In genomic region chr11:119056397-119056999, GRCh38 we compare ENCODE assay signal across 8 cellular contexts. TPM values are rescaled to one million over a fixed set of nuclear protein-coding genes. Genes with fewer than 3 reads are reported as not detected.
DNase-seq lines count a peak whose midpoint lies in the region; ATAC-seq and TF ChIP-seq lines count a peak whose summit lies in the region.

No MANE protein-coding gene starts in this region.

- H3K36me3 ChIP-seq in A673 (ENCODE audit: insufficient read depth, low read length, poor library complexity, severe bottlenecking), result peaks cover 44% of the 10 kb centered on the region
- peaks cover 17% of the 10 kb centered on the region for H3K36me3 ChIP-seq in colonic mucosa

- H3K9me3 ChIP-seq in A673 (ENCODE audit: low read depth, low read length, poor library complexity, severe bottlenecking) (no peaks in the 10 kb centered on the region), colonic mucosa (no peaks in the 10 kb centered on the region)

- TF ChIP-seq CTCF in A673 (conservative IDR thresholded peaks at IDR 0.05; ENCODE audit: low read depth, low read length), result no peak; the same call in 1 of the 2 replicates
- no peak for TF ChIP-seq CTCF in HL-60 (IDR thresholded peaks at IDR 0.05; ENCODE audit: insufficient read depth, low read length)
- TF ChIP-seq CTCF in activated B cell treated with CpG ODN at 0.5 μM for 24 hours (IDR thresholded peaks at IDR 0.05), result no peak
- no peak for TF ChIP-seq CTCF in colonic mucosa (IDR thresholded peaks at IDR 0.05)

- intact Hi-C loops in A673 (cut with micrococcal nuclease; ENCODE audit: unreplicated experiment), result loop anchor here (2.0 kb wide), 1 partner anchor 140 kb away; no protein-coding TSS in a partner anchor
- intact Hi-C loops in activated B cell treated with CpG ODN at 0.5 μM for 24 hours (cut with micrococcal nuclease), result loop anchor here (2.0 to 10.0 kb wide), 3 partner anchors 62 to 264 kb away; partner anchors contain the start of genes CENATAC and DDX6
- intact Hi-C loops in colonic mucosa (cut with DNase I), result no loop called here

- H3K4me3 Mint-ChIP-seq in activated B cell treated with CpG ODN at 0.5 μM for 24 hours (peak overlapping the region; percentile 96), memory B cell (peak overlapping the region; percentile 93)

- CTCF ChIA-PET in A673 (lab: Charles Lee) (interaction anchor here (0.8 kb wide), 1 partner anchor 9 kb away, joined by 3 read pairs; no protein-coding TSS in a partner anchor), activated B cell treated with CpG ODN at 0.5 μM for 24 hours (lab: Charles Lee) (interaction anchor here (0.7 to 2.1 kb wide), 3 partner anchors 11 to 46 kb away, joined by 3 to 9 read pairs (median 4); partner anchors contain the start of genes HMBS and VPS11)

- H3K4me1 ChIP-seq in A673 (ENCODE audit: insufficient read depth, low read length, poor library complexity, severe bottlenecking) (peaks cover 13% of the 10 kb centered on the region), colonic mucosa (no peaks in the 10 kb centered on the region)

- H3K27me3 Mint-ChIP-seq in activated B cell treated with CpG ODN at 0.5 μM for 24 hours (no peaks in the 10 kb centered on the region), memory B cell (no peaks in the 10 kb centered on the region)

- peak; percentile 13 for ATAC-seq in GM19324 (IDR thresholded peaks at IDR 0.05; ENCODE audit: low FRiP score, unreplicated experiment)
- peak; percentile 0 for ATAC-seq in activated B cell treated with CpG ODN at 0.5 μM for 24 hours (ENCODE audit: low read depth)
- peak; percentile 27 for ATAC-seq in memory B cell (ENCODE audit: low read depth)

- DNase-seq in A673 (ENCODE audit: low spot score) (peak; percentile 46), HL-60 (ENCODE audit: low read depth in 1 of 2, low spot score in 1 of 2) (peak in 1 of 2 experiments; percentile 14), activated B cell treated with CpG ODN at 0.5 μM for 24 hours (no peak), colonic mucosa (peak; percentile 56), memory B cell (ENCODE audit: low spot score in 2 of 2) (peak; percentile 41 to 53), pons (ENCODE audit: low spot score) (no peak)
- peak; percentile 11 to 59 (median 36) for DNase-seq in stimulated activated naive CD4-positive, alpha-beta T cell (lab: John Stamatoyannopoulos, UW)

- POLR2A ChIA-PET in A673 (lab: Charles Lee; ENCODE audit: low non-redundant PET) (interaction anchor here (0.5 to 0.7 kb wide), 3 partner anchors 11 to 341 kb away, joined by 4 to 5 read pairs (median 4); partner anchors contain the start of gene VPS11), activated B cell treated with CpG ODN at 0.5 μM for 24 hours (lab: Charles Lee) (interaction anchor here (0.7 to 4.7 kb wide), 15 partner anchors 11 to 265 kb away, joined by 3 to 62 read pairs (median 7); partner anchors contain the start of genes C2CD2L, CBL, CENATAC and DPAGT1)

- H3K9ac ChIP-seq in colonic mucosa (ENCODE audit: low read depth in 2 of 2, low read length in 2 of 2), result peak overlapping the region; percentile 61 to 76

- H3K9me3 Mint-ChIP-seq in activated B cell treated with CpG ODN at 0.5 μM for 24 hours (no peaks in the 10 kb centered on the region), memory B cell (no peaks in the 10 kb centered on the region)

- H3K4me1 Mint-ChIP-seq in activated B cell treated with CpG ODN at 0.5 μM for 24 hours (peaks cover 47% of the 10 kb centered on the region), memory B cell (peaks cover 25% of the 10 kb centered on the region)

- no TSS peak for BruUV-seq in A673 (replicated peaks; lab: Mats Ljungman, UMichigan)

- H3K27me3 ChIP-seq in A673 (replicated peaks; ENCODE audit: insufficient read depth, low read depth, low read length, poor library complexity) (no peaks in the 10 kb centered on the region), HL-60 (ENCODE audit: insufficient read depth, poor library complexity, severe bottlenecking) (no peaks in the 10 kb centered on the region), colonic mucosa (no peaks in the 10 kb centered on the region)

- H3K4me3 ChIP-seq in A673 (ENCODE audit: low read depth, low read length, poor library complexity, severe bottlenecking), result peak overlapping the region; percentile 82
- H3K4me3 ChIP-seq in HL-60 (replicated peaks; ENCODE audit: insufficient read depth, low read length), result peak overlapping the region; percentile 92
- H3K4me3 ChIP-seq in colonic mucosa, result peak overlapping the region; percentile 93

- peak overlapping the region; percentile 95 for H3K27ac Mint-ChIP-seq in activated B cell treated with CpG ODN at 0.5 μM for 24 hours
- peak overlapping the region; percentile 95 for H3K27ac Mint-ChIP-seq in memory B cell

- H3K27ac ChIP-seq in A673 (ENCODE audit: low read depth, low read length, poor library complexity, severe bottlenecking), result peak overlapping the region; percentile 96
- H3K27ac ChIP-seq in HL-60 (replicated peaks), result peak overlapping the region; percentile 76
- peak overlapping the region; percentile 75 for H3K27ac ChIP-seq in colonic mucosa

- H3K36me3 Mint-ChIP-seq in activated B cell treated with CpG ODN at 0.5 μM for 24 hours (ENCODE audit: low read depth), result peaks cover 54% of the 10 kb centered on the region
- H3K36me3 Mint-ChIP-seq in memory B cell, result peaks cover 12% of the 10 kb centered on the region

RNA-seq across cellular contexts. Expression of gene HYOU1, which starts 0.5 kb away (rescaled TPM):
- 315 and 328 TPM in 2 replicates for total RNA-seq in A673 (2021)
- 120 and 122 TPM in 2 replicates for total RNA-seq in activated B cell treated with CpG ODN at 0.5 μM for 24 hours
- total RNA-seq in colonic mucosa, result 100 to 1,000 TPM; 120 to 273 TPM

RNA-seq across cellular contexts. Expression of gene VPS11, which starts 11.1 kb away (rescaled TPM):
- total RNA-seq in A673 (2021) (26.7 and 32.4 TPM in 2 replicates), activated B cell treated with CpG ODN at 0.5 μM for 24 hours (49.6 and 53.6 TPM in 2 replicates), colonic mucosa (10 to 100 TPM; 23.0 to 24.1 TPM)

RNA-seq across cellular contexts. Expression of gene SLC37A4, which starts 25.8 kb away (rescaled TPM):
- total RNA-seq in A673 (2021) (49.3 and 54.6 TPM in 2 replicates), activated B cell treated with CpG ODN at 0.5 μM for 24 hours (12.0 and 12.1 TPM in 2 replicates), colonic mucosa (10 to 100 TPM; 48.9 to 56.4 TPM)

RNA-seq across cellular contexts. Expression of gene HMBS, which starts 28.2 kb away (rescaled TPM):
- total RNA-seq in A673 (2021) (72.5 and 80.6 TPM in 2 replicates), activated B cell treated with CpG ODN at 0.5 μM for 24 hours (17.5 and 26.9 TPM in 2 replicates), colonic mucosa (10 to 100 TPM; 18.7 to 50.5 TPM)

RNA-seq across cellular contexts. Expression of gene TRAPPC4, which starts 37.9 kb away (rescaled TPM):
- total RNA-seq in A673 (2021), result 73.0 and 81.2 TPM in 2 replicates
- total RNA-seq in activated B cell treated with CpG ODN at 0.5 μM for 24 hours, result 56.8 and 60.1 TPM in 2 replicates
- 10 to 100 TPM; 72.6 to 73.2 TPM for total RNA-seq in colonic mucosa

Comparison
In these comparisons a context has a peak if more than half of its experiments do, and no peak if none do; other contexts are left out.
1. DNase-seq: peak in A673 (single experiment), colonic mucosa (single experiment), memory B cell (2 of 2) and stimulated activated naive CD4-positive, alpha-beta T cell (6 of 6); none in activated B cell treated with CpG ODN at 0.5 μM for 24 hours (single experiment) and pons (single experiment).
2. Peak in every context shown above with its lines, with median percentiles within 50 percentile points of each other: H3K27ac ChIP-seq, H3K4me3 ChIP-seq and ATAC-seq.